In the genomic region with DNA sequence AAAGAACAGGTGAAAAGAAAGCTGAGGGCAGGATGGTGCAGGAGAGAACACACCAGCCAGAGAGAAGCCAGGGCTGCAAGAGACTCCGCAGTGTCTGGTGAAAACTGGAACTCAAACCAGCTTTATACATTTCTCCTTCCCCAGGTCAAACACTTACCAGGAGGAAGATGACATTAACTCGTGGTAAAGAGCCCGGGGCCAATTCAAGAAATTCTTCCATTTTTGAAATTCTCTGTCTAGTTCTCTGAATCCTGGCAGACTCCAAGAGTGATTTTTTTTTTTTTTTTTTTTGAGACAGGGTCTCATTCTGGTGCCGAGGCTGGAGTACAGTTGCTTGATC, we compare ENCODE assay signal across 17 cellular contexts. TPM values are rescaled to one million over a fixed set of nuclear protein-coding genes. Genes with fewer than 3 reads are reported as not detected.
DNase-seq lines count a peak whose midpoint lies in the region; ATAC-seq, FAIRE-seq and TF ChIP-seq lines count a peak whose summit lies in the region.
"Had no signal": no experiment of that assay in that cellular context is flagged by ENCODE, and none has a peak within 500 bp of the region (broad histone marks: within the 10 kb centered on the region; RNA-seq: fewer than 3 reads in every experiment).

No MANE protein-coding gene starts in this region.

- POLR2A ChIA-PET in H1 (lab: Charles Lee; ENCODE audit: partially characterized antibody), result no interaction called here

- H3K9me2 ChIP-seq in MM.1S (replicated peaks; ENCODE audit: insufficient read depth, low read length), result no peaks in the 10 kb centered on the region

- no peak overlapping the region for H3K18ac ChIP-seq in H1 (ENCODE audit: extremely low read depth, low read length)

- no peak overlapping the region for H2BK120ac ChIP-seq in H1 (replicated peaks; ENCODE audit: low read depth, low read length)

- peaks cover 38% of the 10 kb centered on the region for H3K4me1 ChIP-seq in BLaER1
- peaks cover 19% of the 10 kb centered on the region for H3K4me1 ChIP-seq in MM.1S (ENCODE audit: low read length)
- peaks cover 0 to 7% (median 0%) of the 10 kb centered on the region in 4 experiments; a peak in 1 of 7 replicates for H3K4me1 ChIP-seq in H1 (replicated peaks in 1 of 4; ENCODE audit: control insufficient read depth in 3 of 4, insufficient read depth in 4 of 4, low read length in 3 of 4)

- no peaks in the 10 kb centered on the region for H3K23me2 ChIP-seq in H1 (ENCODE audit: low read depth, low read length)

- H3K56ac ChIP-seq in H1 (replicated peaks; ENCODE audit: insufficient read length, low read depth, low read length), result no peak overlapping the region

- no peaks in the 10 kb centered on the region; the same call in 1 of the 2 replicates for H3K79me1 ChIP-seq in H1 (ENCODE audit: low read depth, low read length)

- no peak overlapping the region for H3K9ac ChIP-seq in BLaER1
- no peak overlapping the region for H3K9ac ChIP-seq in MM.1S (ENCODE audit: low read length)
- no peak overlapping the region; a peak in 1 of 7 replicates for H3K9ac ChIP-seq in H1 (replicated peaks in 1 of 4; ENCODE audit: extremely low read depth in 1 of 4, low read depth in 3 of 4, low read length in 3 of 4)

- CTCF ChIA-PET in H1 (lab: Charles Lee; ENCODE audit: partially characterized antibody), result interaction anchor here (1.1 to 1.2 kb wide), 2 partner anchors 21 to 224 kb away, joined by 3 to 4 read pairs; no protein-coding TSS in a partner anchor

- H4K20me1 ChIP-seq in BLaER1 (no peaks in the 10 kb centered on the region), MM.1S (ENCODE audit: insufficient read depth, low read length) (no peaks in the 10 kb centered on the region), H1 (replicated peaks in 1 of 2; ENCODE audit: control insufficient read depth in 1 of 2, insufficient read depth in 2 of 2, low read length in 2 of 2) (no peaks in the 10 kb centered on the region)

- no peak overlapping the region for H2AK5ac ChIP-seq in H1 (ENCODE audit: low read depth, low read length)

- ATAC-seq in GM19351 (IDR thresholded peaks at IDR 0.05; ENCODE audit: unreplicated experiment) (peak; percentile 9), HG03460 (IDR thresholded peaks at IDR 0.05; ENCODE audit: unreplicated experiment) (no peak), HG03439 (IDR thresholded peaks at IDR 0.05; ENCODE audit: unreplicated experiment) (no peak), GM21576 (IDR thresholded peaks at IDR 0.05; ENCODE audit: unreplicated experiment) (no peak)
- ATAC-seq: HepG2, Panc1 had no signal

- H3K27me3 ChIP-seq in BLaER1, result no peaks in the 10 kb centered on the region
- H3K27me3 ChIP-seq in MM.1S (replicated peaks; ENCODE audit: insufficient read depth, low read length), result peaks cover 31% of the 10 kb centered on the region
- no peaks in the 10 kb centered on the region for H3K27me3 ChIP-seq in H1 (replicated peaks in 1 of 4; ENCODE audit: control insufficient read depth in 3 of 4, extremely low read depth in 1 of 4, insufficient read depth in 3 of 4, low read length in 3 of 4)

- no peak for TF ChIP-seq EP300 in H1 (IDR thresholded peaks at IDR 0.05; ENCODE audit: borderline replicate concordance in 1 of 2, low read depth in 2 of 2, low read length in 2 of 2)

- no peak overlapping the region for H3K27ac ChIP-seq in BLaER1
- H3K27ac ChIP-seq in MM.1S (ENCODE audit: low read length), result peak overlapping the region; percentile 11; the same call in 1 of the 2 replicates
- H3K27ac ChIP-seq in H1 (ENCODE audit: low read depth, low read length), result no peak overlapping the region

- no peak for DNase-seq in MM.1S
- no peak for DNase-seq in H1 (ENCODE audit: low read depth in 1 of 2, low spot score in 2 of 2)
- DNase-seq in NCI-H526 treated with DMSO at 0.1 percent for 48 hours (lab: John Stamatoyannopoulos, UW), result no peak
- DNase-seq: C1 segment of cervical spinal cord; CD8-positive, alpha-beta memory T cell; EL; H7; KBM-7; NCI-H1048; NCI-H1436 had no signal

- TF ChIP-seq POLR2A in H1 (IDR thresholded peaks at IDR 0.05; ENCODE audit: control extremely low read depth in 1 of 2, low read depth in 2 of 2, low read length in 2 of 2), result no peak

- no peak overlapping the region for H2BK20ac ChIP-seq in H1 (ENCODE audit: low read length)

- H2BK15ac ChIP-seq in H1 (ENCODE audit: low read length), result no peak overlapping the region

- TF ChIP-seq CTCF in MM.1S (IDR thresholded peaks at IDR 0.05; ENCODE audit: low read length), result no peak
- TF ChIP-seq CTCF in H1 (IDR thresholded peaks at IDR 0.05; ENCODE audit: control extremely low read depth in 1 of 3, insufficient read depth in 1 of 3, low read depth in 1 of 3, low read length in 3 of 3), result no peak

- H3F3A ChIP-seq in MM.1S (ENCODE audit: insufficient read depth, low read length), result peaks cover 13% of the 10 kb centered on the region

- H3K4me3 ChIP-seq in BLaER1 (no peak overlapping the region), MM.1S (ENCODE audit: low read length) (no peak overlapping the region), H1 (ENCODE audit: extremely low read depth in 1 of 4, insufficient read depth in 2 of 4, low read depth in 3 of 4, low read length in 4 of 4) (no peak overlapping the region)

- no peak overlapping the region for H4K5ac ChIP-seq in H1 (ENCODE audit: insufficient read length, low read depth, low read length)

- H3K79me2 ChIP-seq in MM.1S (ENCODE audit: low read length) (no peaks in the 10 kb centered on the region), H1 (ENCODE audit: control insufficient read depth in 1 of 2, insufficient read depth in 2 of 2, low read length in 2 of 2) (no peaks in the 10 kb centered on the region)

- no peaks in the 10 kb centered on the region for H3K9me3 ChIP-seq in BLaER1
- no peaks in the 10 kb centered on the region for H3K9me3 ChIP-seq in MM.1S (replicated peaks; ENCODE audit: insufficient read depth, low read length)
- no peaks in the 10 kb centered on the region for H3K9me3 ChIP-seq in H1 (ENCODE audit: insufficient read depth in 2 of 2, low read depth in 1 of 2, low read length in 1 of 2)

- H3K4ac ChIP-seq in H1 (replicated peaks; ENCODE audit: insufficient read length, low read depth, low read length), result no peak overlapping the region

- FAIRE-seq in H1 (lab: Jason Lieb, UNC), result no peak
- FAIRE-seq: HepG2 had no signal

- H3K23ac ChIP-seq in H1 (ENCODE audit: insufficient read length), result no peak overlapping the region

- no peak overlapping the region for H2BK5ac ChIP-seq in H1 (ENCODE audit: low read depth, low read length)

- H4K8ac ChIP-seq in H1 (ENCODE audit: extremely low read depth, insufficient read depth, low read length), result no peak overlapping the region

- H3K36me3 ChIP-seq in BLaER1, result no peaks in the 10 kb centered on the region
- no peaks in the 10 kb centered on the region for H3K36me3 ChIP-seq in MM.1S (replicated peaks; ENCODE audit: insufficient read depth, low read length)
- no peaks in the 10 kb centered on the region for H3K36me3 ChIP-seq in H1 (ENCODE audit: control insufficient read depth in 2 of 4, insufficient read depth in 4 of 4, low read length in 3 of 4)

- H4K91ac ChIP-seq in H1 (replicated peaks; ENCODE audit: insufficient read length, low read length), result no peak overlapping the region

- no peak overlapping the region for H3K14ac ChIP-seq in H1 (ENCODE audit: insufficient read length)

- no peak overlapping the region for H2AFZ ChIP-seq in MM.1S (ENCODE audit: low read length)
- H2AFZ ChIP-seq in H1 (ENCODE audit: low read length), result peak overlapping the region; percentile 16; the same call in 1 of the 2 replicates

- H3K4me2 ChIP-seq in BLaER1 (peak overlapping the region; percentile 77), MM.1S (ENCODE audit: low read depth, low read length) (peak overlapping the region; percentile 42; the same call in 1 of the 2 replicates), H1 (ENCODE audit: insufficient read depth in 1 of 2, low read depth in 2 of 2, low read length in 2 of 2) (no peak overlapping the region)

- H2BK12ac ChIP-seq in H1 (ENCODE audit: low read depth, low read length), result no peak overlapping the region

- WGBS in H1 (ENCODE audit: extremely low coverage in 1 of 2, insufficient coverage in 1 of 2, insufficient read length in 1 of 2, insufficient replicate concordance in 2 of 2, low coverage in 1 of 2, low lambda C conversion rate in 2 of 2, missing lambda C conversion rate in 1 of 2), 2 experiments, result 97% methylated on average over 4 of the region's 4 CpGs; no CpG with 5 or more reads in 1 of the 2 experiments

- TF ChIP-seq RAD21 in H1 (IDR thresholded peaks at IDR 0.05 in 1 of 2, conservative IDR thresholded peaks at IDR 0.05 in 1 of 2; ENCODE audit: low read depth in 2 of 2, low read length in 2 of 2), result no peak

TF ChIP-seq in H1, 55 proteins besides CTCF, POLR2A, EP300 and RAD21:
- no peak for TF ChIP-seq ZNF274 (IDR thresholded peaks at IDR 0.05; ENCODE audit: borderline replicate concordance, extremely low read depth, low read length)
- no peak for TF ChIP-seq CHD1 (IDR thresholded peaks at IDR 0.05; ENCODE audit: low read depth, low read length)
- no peak for TF ChIP-seq CBX8 (IDR thresholded peaks at IDR 0.05; ENCODE audit: borderline replicate concordance, low read depth, low read length)
- no peak for TF ChIP-seq NRF1 (IDR thresholded peaks at IDR 0.05; ENCODE audit: low read depth, low read length)
- no peak for TF ChIP-seq SRF (IDR thresholded peaks at IDR 0.05; ENCODE audit: low read depth, low read length)
TF ChIP-seq in H1: peak in this region for 0.

RNA-seq across cellular contexts. Expression of gene SIPA1L2, which starts 25.8 kb away (rescaled TPM):
- total RNA-seq in H1 (2021; fragmentation: NEBNext Ultra II Directional; extraction: Animal tissue kit (Norgen Biotek cat#: 25700)), result 12.0 and 13.2 TPM in 2 replicates
- 7.7 and 11.5 TPM in 2 replicates for polyA plus RNA-seq in H1 (2011; rRNA removed)
- polyA plus RNA-seq in H1 (2011; cell fraction: cytosol; rRNA removed), result 9.8 TPM
- 19.7 TPM for polyA plus RNA-seq in H1 (2011; cell fraction: nucleus; rRNA removed)
- polyA plus RNA-seq in H1 (2012, experiment 1 of 2), result 7.1 to 9.0 TPM (median 7.9 TPM) in 4 replicates
- polyA plus RNA-seq in H1 (2012, experiment 2 of 2), result 0.62 TPM
- polyA plus RNA-seq in H1 (2013, experiment 1 of 2), result 4.2 TPM
- 4.0 TPM for polyA plus RNA-seq in H1 (2013, experiment 2 of 2)
- 13.6 and 18.9 TPM in 2 replicates for polyA minus RNA-seq in H1 (2011; rRNA and poly(A)+ RNA removed)
- polyA minus RNA-seq in H1 (2011; cell fraction: cytosol; rRNA and poly(A)+ RNA removed), result 9.7 TPM
- polyA minus RNA-seq in H1 (2011; cell fraction: nucleus; rRNA and poly(A)+ RNA removed), result 29.5 TPM
- total RNA-seq: HepG2 had no signal

Comparison
In these comparisons a context has a peak if more than half of its experiments do, and no peak if none do; other contexts are left out.
1. H3K4me2 ChIP-seq: peak in BLaER1 (single experiment) and MM.1S (single experiment); none in H1 (0 of 2).